Comparison of ENCODE assay signal across 12 cellular contexts in genomic region chr1:223022641-223023473, GRCh38.
DNase-seq lines count a peak whose midpoint lies in the region; ATAC-seq, FAIRE-seq and TF ChIP-seq lines count a peak whose summit lies in the region.
"Had no signal": no experiment of that assay in that cellular context is flagged by ENCODE, and none has a peak within 500 bp of the region (broad histone marks: within the 10 kb centered on the region; RNA-seq: fewer than 3 reads in every experiment).

No MANE protein-coding gene starts in this region.

- H3K4me3 Mint-ChIP-seq in T-cell, result no peak overlapping the region
- H3K4me3 Mint-ChIP-seq: activated T-cell treated with anti-CD3 and anti-CD28 coated beads, Interleukin-2, amount 50 U/mL, for 72 hours had no signal

- intact Hi-C loops in mucosa of descending colon (cut with DNase I, micrococcal nuclease), result no loop called here

- H2BK120ac ChIP-seq in H1 (replicated peaks; ENCODE audit: low read depth, low read length), result peak overlapping the region; percentile 88

- H2AFZ ChIP-seq in H1 (ENCODE audit: low read length), result no peak overlapping the region

- H3K27me3 Mint-ChIP-seq in T-cell, result no peaks in the 10 kb centered on the region

- H3K14ac ChIP-seq in H1 (ENCODE audit: insufficient read length), result no peak overlapping the region

- peak overlapping the region; percentile 67; the same call in 1 of the 2 replicates for H2BK15ac ChIP-seq in H1 (ENCODE audit: low read length)

- H3K27me3 ChIP-seq in BLaER1 treated with 17β-estradiol and CSF1 and Interleukin-3, amounts not matched to agents 10 nM and 100 nM, result no peaks in the 10 kb centered on the region
- H3K27me3 ChIP-seq in H1 (replicated peaks in 1 of 4; ENCODE audit: control insufficient read depth in 3 of 4, extremely low read depth in 1 of 4, insufficient read depth in 3 of 4, low read length in 3 of 4), result no peaks in the 10 kb centered on the region
- H3K27me3 ChIP-seq: vagina had no signal

- no peak overlapping the region for H3K23ac ChIP-seq in H1 (ENCODE audit: insufficient read length)

- TF ChIP-seq EP300 in H1 (IDR thresholded peaks at IDR 0.05; ENCODE audit: borderline replicate concordance in 1 of 2, low read depth in 2 of 2, low read length in 2 of 2), result peak in 1 of 2 experiments; percentile 34; a peak in 1 of 3 replicates

- peak overlapping the region; percentile 40; the same call in 1 of the 2 replicates for H2BK20ac ChIP-seq in H1 (ENCODE audit: low read length)

- TF ChIP-seq CTCF in H1 (IDR thresholded peaks at IDR 0.05; ENCODE audit: control extremely low read depth in 1 of 3, insufficient read depth in 1 of 3, low read depth in 1 of 3, low read length in 3 of 3) (peak in 1 of 3 experiments; percentile 6; a peak in 1 of 4 replicates), mucosa of descending colon (IDR thresholded peaks at IDR 0.05) (no peak)

- H3K23me2 ChIP-seq in H1 (ENCODE audit: low read depth, low read length), result peaks cover 3% of the 10 kb centered on the region; the same call in 1 of the 2 replicates

- CTCF ChIA-PET in H1 (lab: Charles Lee; ENCODE audit: partially characterized antibody) (interaction anchor here (0.8 to 2.1 kb wide), 5 partner anchors 15 to 67 kb away, joined by 3 to 7 read pairs (median 5); no protein-coding TSS in a partner anchor), T-cell (lab: Charles Lee) (no interaction called here)

- no peaks in the 10 kb centered on the region for H3K4me1 Mint-ChIP-seq in T-cell

- no peaks in the 10 kb centered on the region for H3K36me3 Mint-ChIP-seq in T-cell

- POLR2A ChIA-PET in H1 (lab: Charles Lee; ENCODE audit: partially characterized antibody) (interaction anchor here (0.7 to 6.4 kb wide), 19 partner anchors 8 to 227 kb away, joined by 3 to 62 read pairs (median 5); no protein-coding TSS in a partner anchor), T-cell (lab: Charles Lee) (no interaction called here)

- no peak overlapping the region; a peak in 1 of 20 replicates for H3K4me3 ChIP-seq in BLaER1 treated with 17β-estradiol and CSF1 and Interleukin-3, amounts not matched to agents 10 nM and 100 nM
- H3K4me3 ChIP-seq in H1 (ENCODE audit: extremely low read depth in 1 of 4, insufficient read depth in 2 of 4, low read depth in 3 of 4, low read length in 4 of 4), result peak overlapping the region in 3 of 4 experiments; percentile 5 to 47 (median 12); a peak in 4 of 8 replicates
- H3K4me3 ChIP-seq in mucosa of descending colon, result no peak overlapping the region
- H3K4me3 ChIP-seq: vagina had no signal

- H3K27ac Mint-ChIP-seq in T-cell, result no peak overlapping the region
- H3K27ac Mint-ChIP-seq: activated T-cell treated with anti-CD3 and anti-CD28 coated beads, Interleukin-2, amount 50 U/mL, for 72 hours had no signal

- peak overlapping the region in 3 of 11 experiments; percentile 8 to 53 (median 44); a peak in 3 of 22 replicates for H3K9ac ChIP-seq in BLaER1 treated with 17β-estradiol and CSF1 and Interleukin-3, amounts not matched to agents 10 nM and 100 nM
- H3K9ac ChIP-seq in H1 (replicated peaks in 1 of 4; ENCODE audit: extremely low read depth in 1 of 4, low read depth in 3 of 4, low read length in 3 of 4), result peak overlapping the region in 1 of 4 experiments; percentile 61; a peak in 1 of 7 replicates

- H3K4ac ChIP-seq in H1 (replicated peaks; ENCODE audit: insufficient read length, low read depth, low read length), result peak overlapping the region; percentile 100

- peaks cover 0 to 12% of the 10 kb centered on the region in 2 experiments; a peak in 2 of 4 replicates for H3K79me2 ChIP-seq in H1 (ENCODE audit: control insufficient read depth in 1 of 2, insufficient read depth in 2 of 2, low read length in 2 of 2)

- H2AK5ac ChIP-seq in H1 (ENCODE audit: low read depth, low read length), result peak overlapping the region; percentile 61; the same call in 1 of the 2 replicates

- H3K4me1 ChIP-seq in BLaER1 treated with 17β-estradiol and CSF1 and Interleukin-3, amounts not matched to agents 10 nM and 100 nM, result peaks cover 13 to 21% (median 19%) of the 10 kb centered on the region in 10 experiments; a peak in 19 of 20 replicates
- peaks cover 14 to 42% (median 27%) of the 10 kb centered on the region in 4 experiments for H3K4me1 ChIP-seq in H1 (replicated peaks in 1 of 4; ENCODE audit: control insufficient read depth in 3 of 4, insufficient read depth in 4 of 4, low read length in 3 of 4)
- H3K4me1 ChIP-seq in mucosa of descending colon (ENCODE audit: low read depth), result no peaks in the 10 kb centered on the region

- H3K9me3 Mint-ChIP-seq in T-cell, result peaks cover 0 to 4% (median 0%) of the 10 kb centered on the region in 3 donors

- peak overlapping the region; percentile 98 for H2BK5ac ChIP-seq in H1 (ENCODE audit: low read depth, low read length)

- H3K79me1 ChIP-seq in H1 (ENCODE audit: low read depth, low read length), result peaks cover 6% of the 10 kb centered on the region

- H4K8ac ChIP-seq in H1 (ENCODE audit: extremely low read depth, insufficient read depth, low read length), result peak overlapping the region; percentile 75; the same call in 1 of the 2 replicates

- DNase-seq in NCI-H2107 (lab: John Stamatoyannopoulos, UW), result peak; percentile 72
- no peak for DNase-seq in H1 (ENCODE audit: low read depth in 1 of 2, low spot score in 2 of 2)
- DNase-seq in mucosa of descending colon, result no peak
- no peak for DNase-seq in T-cell
- DNase-seq: activated T-cell treated with anti-CD3 and anti-CD28 coated beads, Interleukin-2, amount 50 U/mL, for 72 hours; KG1; NK-92 treated with Interleukin-12 subunit alpha and Interleukin-12 subunit beta, amount 100 ng/mL, for 24 hours had no signal

- TF ChIP-seq RAD21 in H1 (IDR thresholded peaks at IDR 0.05 in 1 of 2, conservative IDR thresholded peaks at IDR 0.05 in 1 of 2; ENCODE audit: low read depth in 2 of 2, low read length in 2 of 2), result no peak

- no peaks in the 10 kb centered on the region for H4K20me1 ChIP-seq in BLaER1 treated with 17β-estradiol and CSF1 and Interleukin-3, amounts not matched to agents 10 nM and 100 nM
- H4K20me1 ChIP-seq in H1 (replicated peaks in 1 of 2; ENCODE audit: control insufficient read depth in 1 of 2, insufficient read depth in 2 of 2, low read length in 2 of 2), result peaks cover 2 to 4% of the 10 kb centered on the region in 2 experiments

- peak overlapping the region in 7 of 11 experiments; percentile 7 to 47 (median 22); a peak in 7 of 22 replicates for H3K27ac ChIP-seq in BLaER1 treated with 17β-estradiol and CSF1 and Interleukin-3, amounts not matched to agents 10 nM and 100 nM
- H3K27ac ChIP-seq in H1 (ENCODE audit: low read depth, low read length), result peak overlapping the region; percentile 46; the same call in 1 of the 2 replicates
- H3K27ac ChIP-seq: vagina had no signal

- peak overlapping the region; percentile 82 for H4K5ac ChIP-seq in H1 (ENCODE audit: insufficient read length, low read depth, low read length)

- peak; percentile 48 for FAIRE-seq in H1 (lab: Jason Lieb, UNC)

- peak overlapping the region; percentile 43 for H3K56ac ChIP-seq in H1 (replicated peaks; ENCODE audit: insufficient read length, low read depth, low read length)

- peak; percentile 40 for ATAC-seq in mucosa of descending colon
- no peak for ATAC-seq in GM19351 (IDR thresholded peaks at IDR 0.05; ENCODE audit: unreplicated experiment)
- no peak for ATAC-seq in GM21576 (IDR thresholded peaks at IDR 0.05; ENCODE audit: unreplicated experiment)
- no peak for ATAC-seq in GM21786 (IDR thresholded peaks at IDR 0.05; ENCODE audit: unreplicated experiment)
- ATAC-seq in T-cell (replicated peaks in 1 of 4), result no peak
- ATAC-seq: activated T-cell treated with anti-CD3 and anti-CD28 coated beads, Interleukin-2, amount 50 U/mL, for 72 hours had no signal

- TF ChIP-seq POLR2A in H1 (IDR thresholded peaks at IDR 0.05; ENCODE audit: control extremely low read depth in 1 of 2, low read depth in 2 of 2, low read length in 2 of 2), result peak; percentile 39 to 46; a peak in 2 of 3 replicates

- WGBS in H1 (ENCODE audit: extremely low coverage in 1 of 2, insufficient coverage in 1 of 2, insufficient read length in 1 of 2, insufficient replicate concordance in 2 of 2, low coverage in 1 of 2, low lambda C conversion rate in 2 of 2, missing lambda C conversion rate in 1 of 2), 2 experiments, result 33% methylated on average over 6 of the region's 7 CpGs; no CpG with 5 or more reads in 1 of the 2 experiments

- H3K36me3 ChIP-seq in BLaER1 treated with 17β-estradiol and CSF1 and Interleukin-3, amounts not matched to agents 10 nM and 100 nM, result no peaks in the 10 kb centered on the region
- peaks cover 7 to 70% (median 26%) of the 10 kb centered on the region in 4 experiments for H3K36me3 ChIP-seq in H1 (ENCODE audit: control insufficient read depth in 2 of 4, insufficient read depth in 4 of 4, low read length in 3 of 4)
- H3K36me3 ChIP-seq in mucosa of descending colon (ENCODE audit: low read depth), result no peaks in the 10 kb centered on the region
- H3K36me3 ChIP-seq: vagina had no signal

- H2BK12ac ChIP-seq in H1 (ENCODE audit: low read depth, low read length), result peak overlapping the region; percentile 96; the same call in 1 of the 2 replicates

- peaks cover 4 to 13% (median 9%) of the 10 kb centered on the region in 11 experiments; a peak in 17 of 22 replicates for H3K9me3 ChIP-seq in BLaER1 treated with 17β-estradiol and CSF1 and Interleukin-3, amounts not matched to agents 10 nM and 100 nM (replicated peaks in 1 of 11)
- H3K9me3 ChIP-seq in H1 (ENCODE audit: insufficient read depth in 2 of 2, low read depth in 1 of 2, low read length in 1 of 2), result no peaks in the 10 kb centered on the region
- H3K9me3 ChIP-seq in mucosa of descending colon, result no peaks in the 10 kb centered on the region
- H3K9me3 ChIP-seq: vagina had no signal

- peak overlapping the region; percentile 98 for H3K18ac ChIP-seq in H1 (ENCODE audit: extremely low read depth, low read length)

- peak overlapping the region; percentile 38 to 75 (median 72) for H3K4me2 ChIP-seq in BLaER1 treated with 17β-estradiol and CSF1 and Interleukin-3, amounts not matched to agents 10 nM and 100 nM
- peak overlapping the region; percentile 59 to 73 for H3K4me2 ChIP-seq in H1 (ENCODE audit: insufficient read depth in 1 of 2, low read depth in 2 of 2, low read length in 2 of 2)

- peak overlapping the region; percentile 91 for H4K91ac ChIP-seq in H1 (replicated peaks; ENCODE audit: insufficient read length, low read length)

TF ChIP-seq in H1, 55 proteins besides CTCF, POLR2A, EP300 and RAD21 (continues in another document):
- peak; percentile 54 for TF ChIP-seq TAF7 (optimal IDR thresholded peaks at IDR 0.05; ENCODE audit: borderline replicate concordance, low read depth, low read length)
- no peak for TF ChIP-seq PHF8 (conservative IDR thresholded peaks at IDR 0.05; ENCODE audit: low read depth, low read length)
- TF ChIP-seq BRCA1 (IDR thresholded peaks at IDR 0.05; ENCODE audit: low read depth, low read length), result no peak
- TF ChIP-seq CREB1 (IDR thresholded peaks at IDR 0.05), result no peak
- no peak for TF ChIP-seq POU5F1 (IDR thresholded peaks at IDR 0.05; ENCODE audit: low read depth, low read length)
- TF ChIP-seq SRF (IDR thresholded peaks at IDR 0.05; ENCODE audit: low read depth, low read length), result no peak

Comparison
In these comparisons a context has a peak if more than half of its experiments do, and no peak if none do; other contexts are left out.
1. H3K4me3 ChIP-seq: peak in H1 (3 of 4); none in BLaER1 treated with 17β-estradiol and CSF1 and Interleukin-3, amounts not matched to agents 10 nM and 100 nM (0 of 10) and mucosa of descending colon (single experiment).